Comparison of ENCODE assay signal across 12 cellular contexts in the genomic region with DNA sequence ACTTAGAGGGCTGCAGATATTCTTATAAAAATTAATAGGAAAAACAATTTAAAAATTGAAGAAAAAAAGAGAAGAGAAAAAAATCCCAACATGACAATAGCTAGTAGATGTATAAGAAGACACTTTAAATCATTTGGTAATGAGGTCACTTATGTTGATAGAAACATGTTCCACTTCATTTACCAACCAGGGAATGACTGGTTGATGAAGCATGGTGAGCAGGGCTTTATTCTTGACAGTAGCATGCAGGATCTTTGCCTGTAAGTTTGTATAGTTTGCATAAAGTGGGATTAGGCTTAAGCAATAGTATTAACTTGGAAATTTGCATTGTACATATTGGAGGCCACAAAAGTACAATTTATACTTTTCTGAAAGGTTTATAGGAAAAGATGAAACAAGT.
"Had no signal": no experiment of that assay in that cellular context is flagged by ENCODE, and none has a peak within 500 bp of the region (broad histone marks: within the 10 kb centered on the region; RNA-seq: fewer than 3 reads in every experiment).

No MANE protein-coding gene starts in this region.

- H3K27me3 ChIP-seq: pancreas, sigmoid colon, spleen had no signal

- H3K4me1 ChIP-seq: pancreas, sigmoid colon, spleen had no signal

- H3K9me3 ChIP-seq: pancreas, sigmoid colon had no signal

- H3K4me3 ChIP-seq: lung, pancreas, sigmoid colon, spleen had no signal

- H3K27ac ChIP-seq: epithelial cell of prostate, pancreas, sigmoid colon, spleen had no signal

- ATAC-seq: effector memory CD8-positive, alpha-beta T cell; left colon; pancreas; stimulated activated naive CD8-positive, alpha-beta T cell treated with anti-CD3 and anti-CD28 coated beads, Interleukin-15, amount 100 ng/mL, for 72 hours had no signal

- DNase-seq: activated CD4-positive, CD25-positive, alpha-beta regulatory T cell treated with anti-CD3 and anti-CD28 coated beads, Interleukin-2, amount 50 U/mL, for 72 hours; activated naive CD8-positive, alpha-beta T cell treated with anti-CD3 and anti-CD28 coated beads for 36 hours; aorta; effector memory CD8-positive, alpha-beta T cell; left colon; midbrain; pancreas; sigmoid colon; spleen; stimulated activated naive CD8-positive, alpha-beta T cell treated with anti-CD3 and anti-CD28 coated beads, Interleukin-15, amount 100 ng/mL, for 72 hours had no signal

- H3K36me3 ChIP-seq: pancreas, sigmoid colon, spleen had no signal
